In genomic region chr1:230569201-230569600, GRCh38 we compare ENCODE assay signal across 21 cellular contexts.
"Had no signal": no experiment of that assay in that cellular context is flagged by ENCODE, and none has a peak within 500 bp of the region (broad histone marks: within the 10 kb centered on the region; RNA-seq: fewer than 3 reads in every experiment).

No MANE protein-coding gene starts in this region.

- DNase-seq: Karpas-422, KG1, MG63, NCI-H1092, NCI-H1105 treated with DMSO at 0.1 percent for 48 hours, NCI-H1417 treated with DMSO at 0.1 percent for 48 hours, NCI-H146, NCI-H1694 treated with DMSO at 0.1 percent for 48 hours, NCI-H1930, NCI-H2081, NCI-H2107, NCI-H2227 treated with DMSO at 0.1 percent for 48 hours, NCI-H510A, NCI-H524 treated with DMSO at 0.1 percent for 48 hours, NCI-H69, NCI-H774, Right ventricle myocardium superior, RPMI8226, SIG-M5 had no signal

- H3K36me3 ChIP-seq: MG63, SJSA1 had no signal

- H3K4me3 ChIP-seq: MG63, SJSA1, SK-N-MC had no signal

- H3K9me3 ChIP-seq: MG63, SJSA1 had no signal

- H3K4me1 ChIP-seq: SJSA1 had no signal

- H3K27ac ChIP-seq: SJSA1, SK-N-MC had no signal
